Comparison of ENCODE assay signal across 8 cellular contexts in the genomic region with DNA sequence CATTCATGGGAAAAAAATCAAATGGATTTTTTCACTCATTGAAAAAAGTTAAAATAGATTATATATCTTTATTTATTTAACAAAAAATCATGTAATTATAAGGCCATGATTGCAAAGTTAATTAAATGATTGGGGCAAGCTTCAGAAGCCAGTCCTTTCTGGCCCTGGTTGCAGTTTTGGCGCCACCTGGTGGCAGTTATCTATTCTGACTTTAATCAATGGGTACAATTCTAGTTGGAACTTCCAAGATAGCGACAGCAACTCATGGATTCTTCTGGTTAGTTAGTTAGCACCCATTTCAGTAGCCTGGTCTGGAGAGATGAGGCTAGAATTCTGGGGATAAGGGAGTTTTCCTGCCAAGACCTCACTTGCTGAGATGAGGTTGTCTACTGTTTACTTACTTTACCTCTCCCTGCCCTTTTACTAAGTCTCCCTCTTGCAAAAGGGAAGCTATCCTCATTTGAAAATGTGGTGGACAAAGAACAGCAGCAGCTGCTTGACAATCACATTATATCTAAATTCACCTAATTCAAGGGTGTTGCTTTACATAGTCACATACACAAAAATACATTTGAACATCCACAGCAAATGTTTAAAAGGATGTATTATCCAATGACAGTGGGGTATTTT. TPM values are rescaled to one million over a fixed set of nuclear protein-coding genes. Genes with fewer than 3 reads are reported as not detected.
DNase-seq lines count a peak whose midpoint lies in the region; ATAC-seq and TF ChIP-seq lines count a peak whose summit lies in the region.

No MANE protein-coding gene starts in this region.

- H3K4me3 ChIP-seq in NT2/D1 (ENCODE audit: insufficient read length, low read depth) (no peak overlapping the region), epithelial cell of esophagus (ENCODE audit: low read length) (no peak overlapping the region)

- no peaks in the 10 kb centered on the region for H3K9me3 ChIP-seq in NT2/D1 (ENCODE audit: insufficient read depth, low read length)

- no peak overlapping the region for H3K9ac ChIP-seq in NT2/D1 (ENCODE audit: insufficient read length, low read depth)

- peak; percentile 86 for TF ChIP-seq CTCF in epithelial cell of esophagus (IDR thresholded peaks at IDR 0.05; ENCODE audit: insufficient read depth, low read depth, low read length, missing control alignments)

- no peaks in the 10 kb centered on the region for H3K4me1 ChIP-seq in NT2/D1 (ENCODE audit: insufficient read depth, insufficient read length)

- ATAC-seq in HG03342 (IDR thresholded peaks at IDR 0.05; ENCODE audit: unreplicated experiment) (peak; percentile 65), HG03460 (IDR thresholded peaks at IDR 0.05; ENCODE audit: unreplicated experiment) (no peak)

- DNase-seq in DMS53 (lab: John Stamatoyannopoulos, UW) (peak; percentile 79), NT2/D1 (ENCODE audit: low read depth, low spot score) (peak; percentile 49), epithelial cell of esophagus (ENCODE audit: low read depth) (peak; percentile 65), myocyte (ENCODE audit: low read depth) (peak; percentile 72)
- peak; percentile 4 for DNase-seq in activated CD8-positive, alpha-beta memory T cell treated with anti-CD3 and anti-CD28 coated beads, Interleukin-2, amount 50 U/mL, for 1 hour (ENCODE audit: extremely low read depth)
- peak; percentile 35 to 39 for DNase-seq in stimulated activated CD8-positive, alpha-beta memory T cell treated with anti-CD3 and anti-CD28 coated beads, Interleukin-7, amount 100 ng/mL, for 4 hours (ENCODE audit: low read depth in 2 of 2)

- H3K27me3 ChIP-seq in NT2/D1 (ENCODE audit: insufficient read depth, insufficient read length) = no peaks in the 10 kb centered on the region

- peaks cover 30% of the 10 kb centered on the region for H3K36me3 ChIP-seq in NT2/D1 (ENCODE audit: insufficient read depth, insufficient read length, low read length)

RNA-seq across cellular contexts. Expression of a gene that starts 42.3 kb away (rescaled TPM):
- total RNA-seq in myocyte = 26.5 and 32.0 TPM in 2 replicates
- 6.2 TPM for polyA plus RNA-seq in myocyte (2012)

Comparison
In these comparisons a context has a peak if more than half of its experiments do, and no peak if none do; other contexts are left out.
1. DNase-seq: peak in every context shown above with its lines; median percentile 79 in DMS53; 72 in myocyte; 65 in epithelial cell of esophagus; 49 in NT2/D1; 37 in stimulated activated CD8-positive, alpha-beta memory T cell treated with anti-CD3 and anti-CD28 coated beads, Interleukin-7, amount 100 ng/mL, for 4 hours; 4 in activated CD8-positive, alpha-beta memory T cell treated with anti-CD3 and anti-CD28 coated beads, Interleukin-2, amount 50 U/mL, for 1 hour.